ENCODE assay signal across 25 cellular contexts in the genomic region with DNA sequence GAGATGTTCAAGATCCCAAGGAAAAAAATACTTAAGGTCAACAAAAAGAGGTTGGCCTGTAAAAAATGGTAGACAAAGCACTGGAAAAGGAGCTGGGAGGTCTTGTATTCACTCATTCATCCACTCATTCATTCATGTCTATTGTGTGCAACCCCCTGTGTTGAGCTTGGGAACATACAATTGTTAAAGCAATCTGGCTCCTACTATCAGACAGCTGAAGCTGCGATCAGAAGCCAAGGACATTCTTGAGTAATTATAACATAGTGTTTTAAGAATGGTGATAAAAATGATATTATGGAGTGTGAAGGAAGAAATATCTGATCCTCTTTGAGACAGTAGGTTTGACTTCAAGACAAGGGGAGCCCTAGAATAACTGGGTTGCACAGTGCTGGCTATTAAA.
"Had no signal": no experiment of that assay in that cellular context is flagged by ENCODE, and none has a peak within 500 bp of the region (broad histone marks: within the 10 kb centered on the region; RNA-seq: fewer than 3 reads in every experiment).

No MANE protein-coding gene starts in this region.

- ATAC-seq: lower lobe of right lung; naive thymus-derived CD4-positive, alpha-beta T cell; natural killer cell treated with Interleukin-12 subunit alpha and Interleukin-12 subunit beta and Interleukin-15 and Interleukin-18, amount 100 ng/mL, for 72 hours; pancreas; right lobe of liver; stimulated activated naive B cell treated with anti-CD40 and anti-IgM and Interleukin-4, amounts not matched to agents 10 μg/mL and 1 μg/mL and 100 μg/mL, for 72 hours; stimulated activated naive CD8-positive, alpha-beta T cell treated with anti-CD3 and anti-CD28 coated beads, Interleukin-15, Interleukin-2, amounts not matched to agents 100 U/mL and 50 U/mL, for 24 hours; upper lobe of right lung had no signal

- H3K27ac Mint-ChIP-seq: naive thymus-derived CD4-positive, alpha-beta T cell; natural killer cell treated with Interleukin-12 subunit alpha and Interleukin-12 subunit beta and Interleukin-15 and Interleukin-18, amount 100 ng/mL, for 72 hours; stimulated activated naive B cell treated with anti-CD40 and anti-IgM and Interleukin-4, amounts not matched to agents 10 μg/mL and 1 μg/mL and 100 μg/mL, for 72 hours had no signal

- H3K27ac ChIP-seq: heart right ventricle, hepatocyte, lower lobe of right lung, pancreas, prostate gland, right lobe of liver, skin epidermis, stomach, testis, thyroid gland, upper lobe of right lung had no signal

- H3K36me3 Mint-ChIP-seq: naive thymus-derived CD4-positive, alpha-beta T cell; natural killer cell treated with Interleukin-12 subunit alpha and Interleukin-12 subunit beta and Interleukin-15 and Interleukin-18, amount 100 ng/mL, for 72 hours; stimulated activated naive B cell treated with anti-CD40 and anti-IgM and Interleukin-4, amounts not matched to agents 10 μg/mL and 1 μg/mL and 100 μg/mL, for 72 hours had no signal

- H2AFZ ChIP-seq: hepatocyte had no signal

- H3K4me1 Mint-ChIP-seq: stimulated activated naive B cell treated with anti-CD40 and anti-IgM and Interleukin-4, amounts not matched to agents 10 μg/mL and 1 μg/mL and 100 μg/mL, for 72 hours had no signal

- H3K79me2 ChIP-seq: hepatocyte had no signal

- DNase-seq: heart right ventricle; islet precursor cell; lower lobe of right lung; mammary epithelial cell; naive thymus-derived CD4-positive, alpha-beta T cell; nucleus accumbens; pancreas; posterior cingulate gyrus; retina; right lobe of liver; stimulated activated CD4-positive, alpha-beta T cell treated with anti-CD3 and anti-CD28 coated beads, Interleukin-12 subunit alpha, Interleukin-12 subunit beta, amount 100 ng/mL, for 4 hours; stimulated activated CD4-positive, alpha-beta T cell treated with anti-CD3 and anti-CD28 coated beads, Interleukin-15, amount 100 ng/mL, for 24 hours; stimulated activated CD4-positive, alpha-beta T cell treated with anti-CD3 and anti-CD28 coated beads, Interleukin-2, amount 100 ng/mL, for 24 hours; stimulated activated CD4-positive, alpha-beta T cell treated with anti-CD3 and anti-CD28 coated beads, Interleukin-4, amount 100 ng/mL, for 1 hour; stimulated activated naive B cell treated with anti-CD40 and anti-IgM and Interleukin-4, amounts not matched to agents 10 μg/mL and 1 μg/mL and 100 μg/mL, for 72 hours; stimulated activated naive CD8-positive, alpha-beta T cell treated with anti-CD3 and anti-CD28 coated beads, Interleukin-15, Interleukin-2, amounts not matched to agents 100 U/mL and 50 U/mL, for 24 hours; stomach; testis; thyroid gland; trophoblast cell; upper lobe of right lung had no signal

- H3K9me3 ChIP-seq: lower lobe of right lung, pancreas, prostate gland, right lobe of liver, stomach, testis, thyroid gland, upper lobe of right lung had no signal

- H3K36me3 ChIP-seq: heart right ventricle, lower lobe of right lung, pancreas, prostate gland, right lobe of liver, stomach, thyroid gland, upper lobe of right lung had no signal

- H3K4me1 ChIP-seq: heart right ventricle, lower lobe of right lung, pancreas, prostate gland, right lobe of liver, stomach, testis, thyroid gland, upper lobe of right lung had no signal

- H3K27me3 ChIP-seq: heart right ventricle, hepatocyte, pancreas, right lobe of liver, stomach, testis, thyroid gland, upper lobe of right lung had no signal

- H3K4me3 Mint-ChIP-seq: naive thymus-derived CD4-positive, alpha-beta T cell; natural killer cell treated with Interleukin-12 subunit alpha and Interleukin-12 subunit beta and Interleukin-15 and Interleukin-18, amount 100 ng/mL, for 72 hours; stimulated activated naive B cell treated with anti-CD40 and anti-IgM and Interleukin-4, amounts not matched to agents 10 μg/mL and 1 μg/mL and 100 μg/mL, for 72 hours had no signal

- H3K4me2 ChIP-seq: hepatocyte had no signal

- H3K27me3 Mint-ChIP-seq: naive thymus-derived CD4-positive, alpha-beta T cell; natural killer cell treated with Interleukin-12 subunit alpha and Interleukin-12 subunit beta and Interleukin-15 and Interleukin-18, amount 100 ng/mL, for 72 hours; stimulated activated naive B cell treated with anti-CD40 and anti-IgM and Interleukin-4, amounts not matched to agents 10 μg/mL and 1 μg/mL and 100 μg/mL, for 72 hours had no signal

- H3K4me3 ChIP-seq: heart right ventricle, hepatocyte, lower lobe of right lung, pancreas, prostate gland, right lobe of liver, skin epidermis, stomach, testis, thyroid gland, upper lobe of right lung had no signal
